In the genomic region with DNA sequence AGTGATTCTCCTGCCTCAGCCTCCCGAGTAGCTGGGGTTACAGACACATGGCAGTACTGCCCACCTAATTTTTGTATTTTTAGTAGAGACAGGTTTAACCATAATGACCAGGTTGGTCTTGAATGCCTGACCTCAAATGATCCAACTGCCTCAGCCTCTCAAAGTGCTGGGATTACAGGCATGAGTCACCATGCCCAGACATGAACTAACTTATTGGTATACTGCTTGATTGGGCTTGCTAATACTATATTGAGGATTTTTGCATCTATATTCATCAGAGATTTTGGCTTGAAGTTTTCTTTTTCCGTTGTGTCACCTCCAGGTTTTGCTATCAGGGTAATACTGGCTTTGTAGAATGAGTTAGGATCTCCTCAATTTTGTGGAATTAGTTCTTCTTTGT, we compare ENCODE assay signal across 31 cellular contexts.
"Had no signal": no experiment of that assay in that cellular context is flagged by ENCODE, and none has a peak within 500 bp of the region (broad histone marks: within the 10 kb centered on the region; RNA-seq: fewer than 3 reads in every experiment).

No MANE protein-coding gene starts in this region.

- DNase-seq: activated B cell treated with CpG ODN at 0.5 μM for 24 hours; activated CD4-positive, alpha-beta T cell treated with anti-CD3 and anti-CD28 coated beads for 48 hours; activated CD4-positive, alpha-beta T cell treated with anti-CD3 and anti-CD28 coated beads, Interleukin-2, amount 50 U/mL, for 1 hour; activated CD4-positive, alpha-beta T cell treated with anti-CD3 and anti-CD28 coated beads, Interleukin-2, amount 50 U/mL, for 48 hours; activated CD8-positive, alpha-beta memory T cell treated with anti-CD3 and anti-CD28 coated beads for 24 hours; activated CD8-positive, alpha-beta T cell treated with anti-CD3 and anti-CD28 coated beads for 36 hours; activated effector memory CD4-positive, alpha-beta T cell treated with Interleukin-2 at 50 U/mL for 16 hours; activated gamma-delta T cell treated with Interleukin-2 at 50 U/mL for 16 hours; activated naive CD4-positive, alpha-beta T cell treated with anti-CD3 and anti-CD28 coated beads, Interleukin-2, amount 50 U/mL, for 16 hours; activated naive CD4-positive, alpha-beta T cell treated with Interleukin-2 at 50 U/mL for 16 hours; activated T-cell treated with anti-CD3 and anti-CD28 coated beads, Interleukin-2, amount 50 U/mL, for 4 hours; amniotic stem cell; anterior cingulate cortex; brain microvascular endothelial cell; central memory CD4-positive, alpha-beta T cell; cerebellar nuclear complex; colonic mucosa; effector CD8-positive, alpha-beta T cell; erythroblast; esophagus squamous epithelium; head of caudate nucleus; T-cell; T-helper 9 cell; WERI-Rb-1 had no signal

- ATAC-seq: activated CD4-positive, CD25-positive, alpha-beta regulatory T cell treated with anti-CD3 and anti-CD28 coated beads, Interleukin-2, amount 50 U/mL, for 24 hours; activated CD8-positive, alpha-beta T cell treated with anti-CD3 and anti-CD28 coated beads for 36 hours; activated T-cell treated with anti-CD3 and anti-CD28 coated beads, Interleukin-2, amount 50 U/mL, for 4 hours; activated T-helper 17 cell treated with anti-CD3 and anti-CD28 coated beads, Interleukin-2, amount 50 U/mL, for 72 hours; T-cell had no signal

- H3K36me3 ChIP-seq: brain microvascular endothelial cell, cardiac muscle cell, colonic mucosa, esophagus squamous epithelium, WERI-Rb-1 had no signal

- H3K27me3 ChIP-seq: brain microvascular endothelial cell, cardiac muscle cell, colonic mucosa had no signal

- H3K9me3 ChIP-seq: colonic mucosa, esophagus squamous epithelium had no signal

- H3K4me3 ChIP-seq: cardiac muscle cell, colonic mucosa, esophagus squamous epithelium had no signal

- FAIRE-seq: astrocyte, endometrium, endothelial cell of umbilical vein, frontal cortex had no signal

- H3K4me1 ChIP-seq: colonic mucosa had no signal

- H3K27ac ChIP-seq: brain microvascular endothelial cell, cardiac muscle cell, colonic mucosa, WERI-Rb-1 had no signal
